9 cellular contexts compared by ENCODE assay signal in the genomic region with DNA sequence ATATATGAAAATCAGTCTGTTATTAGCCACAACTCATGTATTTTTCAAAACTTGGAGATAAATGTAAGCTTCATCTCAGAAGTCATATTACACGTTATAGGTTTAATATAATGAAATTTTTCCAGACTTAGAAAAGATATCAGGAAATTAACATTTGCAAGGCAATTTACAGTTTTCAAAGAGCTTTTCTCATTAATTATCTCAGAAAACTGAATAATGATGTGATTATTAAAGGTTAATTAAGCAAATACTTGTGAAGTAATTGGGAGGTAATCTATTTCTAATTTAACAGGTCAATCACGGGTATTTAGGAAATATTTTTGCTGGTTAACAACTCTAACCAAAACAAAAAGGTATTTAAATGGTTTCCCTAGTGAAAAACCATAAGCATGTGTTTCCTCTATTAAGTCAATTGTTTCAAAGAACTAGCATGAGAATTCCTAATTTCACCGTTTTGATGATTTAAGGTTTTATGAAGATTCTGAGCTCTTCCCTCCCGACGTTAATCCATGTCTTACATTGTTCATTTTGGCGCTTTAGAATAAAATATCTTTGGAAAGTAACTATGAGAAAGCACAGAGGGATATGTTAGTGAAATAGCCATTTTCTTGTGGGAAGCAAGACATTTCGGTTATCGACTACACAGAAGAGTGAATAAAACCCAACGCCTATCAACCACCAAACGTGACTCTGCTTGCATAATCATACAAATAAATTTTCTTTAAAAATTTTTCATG. TPM values are rescaled to one million over a fixed set of nuclear protein-coding genes. Genes with fewer than 3 reads are reported as not detected.
DNase-seq lines count a peak whose midpoint lies in the region; ATAC-seq and TF ChIP-seq lines count a peak whose summit lies in the region.
"Had no signal": no experiment of that assay in that cellular context is flagged by ENCODE, and none has a peak within 500 bp of the region (broad histone marks: within the 10 kb centered on the region; RNA-seq: fewer than 3 reads in every experiment).

No MANE protein-coding gene starts in this region.

- H3K36me3 ChIP-seq in GM23248 (ENCODE audit: low read depth) (no peaks in the 10 kb centered on the region), SU-DHL-6 (ENCODE audit: low read length) (no peaks in the 10 kb centered on the region), prostate gland (no peaks in the 10 kb centered on the region)

- peak overlapping the region; percentile 91 for H3K4me2 ChIP-seq in GM23248 (ENCODE audit: unreplicated experiment)
- peak overlapping the region; percentile 70 for H3K4me2 ChIP-seq in SU-DHL-6 (ENCODE audit: low read depth, low read length, poor library complexity, severe bottlenecking)

- DNase-seq in GM23248 = no peak
- no peak for DNase-seq in fibroblast of mammary gland (ENCODE audit: low read depth)
- DNase-seq in prostate gland (ENCODE audit: low spot score) = no peak
- no peak for DNase-seq in NCI-H2171 treated with DMSO at 0.1 percent for 48 hours (lab: John Stamatoyannopoulos, UW)
- DNase-seq: MV-4-11 had no signal

- H3K79me2 ChIP-seq in GM23248 (ENCODE audit: insufficient read depth) = no peaks in the 10 kb centered on the region
- H3K79me2 ChIP-seq in SU-DHL-6 (ENCODE audit: insufficient read depth, low read length) = no peaks in the 10 kb centered on the region

- H3K9me2 ChIP-seq in GM23248 (ENCODE audit: insufficient read depth) = no peaks in the 10 kb centered on the region
- H3K9me2 ChIP-seq in SU-DHL-6 (replicated peaks; ENCODE audit: insufficient read depth, low read length) = no peaks in the 10 kb centered on the region

- intact Hi-C loops in prostate gland (cut with DNase I) = loop anchor here (5.0 to 10.0 kb wide), 2 partner anchors 58 to 176 kb away; no protein-coding TSS in a partner anchor

- TF ChIP-seq POLR2A in prostate gland (IDR thresholded peaks at IDR 0.05) = no peak

- H3K9me3 ChIP-seq in GM23248 (ENCODE audit: low read depth) = no peaks in the 10 kb centered on the region
- no peaks in the 10 kb centered on the region for H3K9me3 ChIP-seq in SU-DHL-6 (ENCODE audit: insufficient read depth, low read length)
- H3K9me3 ChIP-seq in prostate gland = no peaks in the 10 kb centered on the region

- H3K9ac ChIP-seq in GM23248 (no peak overlapping the region; the same call in 1 of the 2 replicates), SU-DHL-6 (ENCODE audit: low read length) (no peak overlapping the region)

- H3K27me3 ChIP-seq in GM23248 (replicated peaks; ENCODE audit: insufficient read depth) (peaks cover 11% of the 10 kb centered on the region; the same call in 1 of the 2 replicates), SU-DHL-6 (ENCODE audit: low read length) (no peaks in the 10 kb centered on the region), prostate gland (replicated peaks; ENCODE audit: insufficient read depth) (no peaks in the 10 kb centered on the region)

- no peaks in the 10 kb centered on the region; the same call in 1 of the 2 replicates for H3K4me1 ChIP-seq in GM23248 (ENCODE audit: insufficient read depth)
- H3K4me1 ChIP-seq in prostate gland (replicated peaks) = peaks cover 5% of the 10 kb centered on the region

- WGBS in GM23248 (ENCODE audit: low coverage in 1 of 2, low lambda C conversion rate in 2 of 2, missing lambda C conversion rate in 2 of 2), 2 experiments = 20 to 23% methylated on average over 10 of the region's 10 CpGs
- WGBS in prostate gland = 27% methylated on average over 10 of the region's 10 CpGs

- ATAC-seq in HG02981 (IDR thresholded peaks at IDR 0.05; ENCODE audit: unreplicated experiment) = no peak
- no peak for ATAC-seq in GM18861 (IDR thresholded peaks at IDR 0.05; ENCODE audit: unreplicated experiment)
- ATAC-seq in GM18858 (IDR thresholded peaks at IDR 0.05; ENCODE audit: unreplicated experiment) = no peak

- TF ChIP-seq CTCF in SU-DHL-6 (IDR thresholded peaks at IDR 0.05; ENCODE audit: insufficient read depth, low read length, poor library complexity, severe bottlenecking) (no peak), fibroblast of mammary gland (conservative IDR thresholded peaks at IDR 0.05; ENCODE audit: control insufficient read depth, insufficient read depth, low read depth, low read length) (no peak), prostate gland (IDR thresholded peaks at IDR 0.05) (no peak)

- peaks cover 12% of the 10 kb centered on the region for H3F3A ChIP-seq in GM23248 (ENCODE audit: insufficient read depth)
- peaks cover 14% of the 10 kb centered on the region; the same call in 1 of the 2 replicates for H3F3A ChIP-seq in SU-DHL-6 (ENCODE audit: insufficient read depth)

- no peaks in the 10 kb centered on the region for H4K20me1 ChIP-seq in GM23248 (ENCODE audit: insufficient read depth)
- no peaks in the 10 kb centered on the region for H4K20me1 ChIP-seq in SU-DHL-6 (ENCODE audit: low read depth, low read length)

- peak overlapping the region; percentile 99 for H3K4me3 ChIP-seq in GM23248
- no peak overlapping the region for H3K4me3 ChIP-seq in SU-DHL-6 (ENCODE audit: insufficient read depth, low read length, poor library complexity, severe bottlenecking)
- H3K4me3 ChIP-seq in fibroblast of mammary gland (ENCODE audit: control insufficient read depth, low read depth, low read length) = peak overlapping the region; percentile 72
- peak overlapping the region; percentile 67 to 86 for H3K4me3 ChIP-seq in prostate gland

- H3K27ac ChIP-seq in GM23248 = no peak overlapping the region
- H3K27ac ChIP-seq in SU-DHL-6 (ENCODE audit: low read depth, low read length) = no peak overlapping the region
- H3K27ac ChIP-seq in prostate gland = peak overlapping the region; percentile 91 to 96

- in situ Hi-C loops in GM23248 (cut with MboI) = no loop called here

- H2AFZ ChIP-seq in GM23248 (peak overlapping the region; percentile 98), SU-DHL-6 (ENCODE audit: low read depth, low read length, severe bottlenecking) (peak overlapping the region; percentile 91)

RNA-seq across cellular contexts. Expression of gene NEO1, which starts 1.5 kb away (rescaled TPM):
- 13.6 and 14.7 TPM in 2 replicates for total RNA-seq in GM23248 (2014; rRNA removed; shearing (Covaris generic))
- 4.5 and 5.0 TPM in 2 replicates for polyA plus RNA-seq in GM23248 (2016; fragmentation: Nextera tagmentation; extraction: Ambion mirVana)
- 10 to 100 TPM; 75.0 to 80.7 TPM for total RNA-seq in prostate gland

Comparison
In these comparisons a context has a peak if more than half of its experiments do, and no peak if none do; other contexts are left out.
1. H3K27ac ChIP-seq: peak in prostate gland (2 of 2); none in GM23248 (single experiment) and SU-DHL-6 (single experiment).